16 cellular contexts compared by ENCODE assay signal in the genomic region with DNA sequence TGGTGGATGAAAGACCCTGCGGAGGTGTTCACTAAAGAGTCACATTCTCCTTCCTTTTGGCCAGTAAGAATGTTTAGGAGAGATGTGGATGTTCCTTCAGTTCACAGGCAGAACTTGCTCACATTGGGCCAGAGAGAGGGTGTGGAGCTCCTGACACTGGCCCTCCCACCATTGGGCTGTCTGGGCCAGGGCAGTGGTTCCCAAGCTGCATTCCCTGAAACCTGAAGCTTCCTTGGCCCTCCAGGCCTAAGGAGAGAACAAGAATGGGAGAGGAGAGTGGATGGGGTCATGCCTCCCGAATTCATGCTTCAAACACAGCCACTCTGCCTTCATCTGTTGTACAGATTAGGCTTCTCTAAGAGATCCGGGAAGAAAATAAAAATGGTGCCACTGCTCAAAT.
DNase-seq lines count a peak whose midpoint lies in the region; ATAC-seq, FAIRE-seq and TF ChIP-seq lines count a peak whose summit lies in the region.
"Had no signal": no experiment of that assay in that cellular context is flagged by ENCODE, and none has a peak within 500 bp of the region (broad histone marks: within the 10 kb centered on the region; RNA-seq: fewer than 3 reads in every experiment).

No MANE protein-coding gene starts in this region.

- H3K9me3 ChIP-seq in gastroesophageal sphincter (no peaks in the 10 kb centered on the region), upper lobe of left lung (no peaks in the 10 kb centered on the region)
- H3K9me3 ChIP-seq: BLaER1 had no signal

- H3K27me3 ChIP-seq in bronchial epithelial cell (ENCODE audit: control insufficient read depth, insufficient read depth, low read length) = no peaks in the 10 kb centered on the region
- H3K27me3 ChIP-seq in gastroesophageal sphincter = no peaks in the 10 kb centered on the region
- no peaks in the 10 kb centered on the region for H3K27me3 ChIP-seq in upper lobe of left lung
- H3K27me3 ChIP-seq: BLaER1 had no signal

- peak; percentile 13 for FAIRE-seq in bronchial epithelial cell (lab: Jason Lieb, UNC)
- FAIRE-seq: D721Med had no signal

- peaks cover 15 to 54% (median 17%) of the 10 kb centered on the region in 3 donors for H3K4me1 ChIP-seq in gastroesophageal sphincter
- no peaks in the 10 kb centered on the region for H3K4me1 ChIP-seq in upper lobe of left lung

- 60 to 81% methylated on average over 1 to 2 of the region's 3 CpGs for WGBS in gastroesophageal sphincter (ENCODE audit: low coverage in 1 of 2), 2 donors
- 91 to 94% methylated on average over 3 of the region's 3 CpGs for WGBS in upper lobe of left lung, 2 donors

- TF ChIP-seq POLR2A in gastroesophageal sphincter (IDR thresholded peaks at IDR 0.05) (no peak), upper lobe of left lung (IDR thresholded peaks at IDR 0.05) (no peak)

- H3K27ac ChIP-seq in gastroesophageal sphincter (peak overlapping the region; percentile 32 to 68 (median 65)), upper lobe of left lung (no peak overlapping the region)
- H3K27ac ChIP-seq: BLaER1, SK-N-MC had no signal

- TF ChIP-seq CTCF in bronchial epithelial cell (IDR thresholded peaks at IDR 0.05; ENCODE audit: insufficient read depth, low read length, severe bottlenecking) = no peak
- TF ChIP-seq CTCF in gastroesophageal sphincter (IDR thresholded peaks at IDR 0.05) = no peak
- no peak for TF ChIP-seq CTCF in upper lobe of left lung (IDR thresholded peaks at IDR 0.05)

- DNase-seq in M059J (ENCODE audit: low read depth) (peak; percentile 17), bronchial epithelial cell (ENCODE audit: low read depth) (no peak), upper lobe of left lung (no peak), SIG-M5 (lab: John Stamatoyannopoulos, UW) (no peak)
- no peak for DNase-seq in activated naive CD4-positive, alpha-beta T cell (lab: John Stamatoyannopoulos, UW)
- DNase-seq: CD8-positive, alpha-beta memory T cell; DMS79; KBM-7; NCI-H1436 treated with DMSO at 0.1 percent for 48 hours; NCI-H2081 treated with DMSO at 0.1 percent for 48 hours; NCI-H524 had no signal

- no peak overlapping the region for H3K4me3 ChIP-seq in bronchial epithelial cell (ENCODE audit: low read depth, low read length)
- H3K4me3 ChIP-seq in gastroesophageal sphincter = no peak overlapping the region
- no peak overlapping the region for H3K4me3 ChIP-seq in upper lobe of left lung
- H3K4me3 ChIP-seq: BLaER1, SK-N-MC had no signal

- ATAC-seq in gastroesophageal sphincter = no peak
- no peak for ATAC-seq in upper lobe of left lung (ENCODE audit: low FRiP score in 2 of 2)
- ATAC-seq in GM18519 (IDR thresholded peaks at IDR 0.05; ENCODE audit: low FRiP score, unreplicated experiment) = no peak

- H3K36me3 ChIP-seq in bronchial epithelial cell (ENCODE audit: control insufficient read depth, insufficient read depth, low read length) (no peaks in the 10 kb centered on the region), gastroesophageal sphincter (no peaks in the 10 kb centered on the region), upper lobe of left lung (no peaks in the 10 kb centered on the region)
- H3K36me3 ChIP-seq: BLaER1 had no signal

- TF ChIP-seq EP300 in gastroesophageal sphincter (IDR thresholded peaks at IDR 0.05) (no peak), upper lobe of left lung (IDR thresholded peaks at IDR 0.05) (no peak)

Comparison
In these comparisons a context has a peak if more than half of its experiments do, and no peak if none do; other contexts are left out.
1. H3K27ac ChIP-seq: peak in gastroesophageal sphincter (4 of 4); none in upper lobe of left lung (0 of 4).